In genomic region chr17:35086931-35087573, GRCh38 we compare ENCODE assay signal across 8 cellular contexts. TPM values are rescaled to one million over a fixed set of nuclear protein-coding genes. Genes with fewer than 3 reads are reported as not detected.
A peak's percentile ranks its signal among the peaks of the same experiment; 100 is the strongest.
DNase-seq lines count a peak whose midpoint lies in the region; ATAC-seq, FAIRE-seq and TF ChIP-seq lines count a peak whose summit lies in the region.

No MANE protein-coding gene starts in this region.

- no peak overlapping the region for H2AFZ ChIP-seq in GM12878 (ENCODE audit: control insufficient read depth, low read depth, low read length)

- DNase-seq in stimulated activated naive CD8-positive, alpha-beta T cell treated with anti-CD3 and anti-CD28 coated beads, Interleukin-15, Interleukin-2, amounts not matched to agents 100 U/mL and 50 U/mL, for 24 hours: no peak
- DNase-seq in GM12878 (ENCODE audit: low read depth, low spot score) (no peak), medulla oblongata (ENCODE audit: extremely low spot score) (peak; percentile 44), NCI-H1048 (lab: John Stamatoyannopoulos, UW) (no peak), GF-D8 (lab: John Stamatoyannopoulos, UW) (no peak)

- peaks cover 66% of the 10 kb centered on the region for H3K79me2 ChIP-seq in GM12878 (ENCODE audit: control insufficient read depth, insufficient read depth, low read length)

- no peaks in the 10 kb centered on the region for H4K20me1 ChIP-seq in GM12878 (ENCODE audit: control insufficient read depth, insufficient read depth)

- BruUV-seq in GM12878 (replicated peaks; lab: Mats Ljungman, UMichigan): no TSS peak

- no peak for ATAC-seq in stimulated activated naive CD8-positive, alpha-beta T cell treated with anti-CD3 and anti-CD28 coated beads, Interleukin-15, Interleukin-2, amounts not matched to agents 100 U/mL and 50 U/mL, for 24 hours
- 0 out of 3 replicates have a peak, but pooled peaks have one; percentile 2 for ATAC-seq in GM12878
- no peak for ATAC-seq in GM19452 (IDR thresholded peaks at IDR 0.05; ENCODE audit: unreplicated experiment)
- ATAC-seq in GM19351 (IDR thresholded peaks at IDR 0.05; ENCODE audit: unreplicated experiment): no peak

- no peak for FAIRE-seq in GM12878 (lab: Jason Lieb, UNC)

- no peaks in the 10 kb centered on the region; a peak in 1 of 4 replicates for H3K36me3 ChIP-seq in GM12878 (ENCODE audit: control insufficient read depth in 2 of 2, insufficient read depth in 2 of 2, low read length in 1 of 2)

- TF ChIP-seq CTCF in GM12878 (IDR thresholded peaks at IDR 0.05 in 2 of 3, conservative IDR thresholded peaks at IDR 0.05 in 1 of 3; ENCODE audit: control insufficient read depth in 2 of 3, extremely low read depth in 1 of 3, insufficient read depth in 1 of 3, low read depth in 3 of 3, low read length in 3 of 3): no peak

- TF ChIP-seq EP300 in GM12878 (IDR thresholded peaks at IDR 0.05; ENCODE audit: borderline replicate concordance in 1 of 2, control insufficient read depth in 1 of 2, low read depth in 2 of 2, low read length in 2 of 2): no peak

- H3K9ac ChIP-seq in GM12878 (ENCODE audit: control insufficient read depth, insufficient read depth, low read length): peak overlapping the region; percentile 95

- peak overlapping the region; percentile 90 for H3K4me3 Mint-ChIP-seq in stimulated activated naive CD8-positive, alpha-beta T cell treated with anti-CD3 and anti-CD28 coated beads, Interleukin-15, Interleukin-2, amounts not matched to agents 100 ng/mL and 50 ng/mL, for 24 hours

- POLR2A ChIA-PET in GM12878 (lab: Charles Lee): interaction anchor here (0.7 to 5.0 kb wide), 8 partner anchors 11 to 460 kb away, joined by 3 to 115 read pairs (median 6); partner anchors contain the start of genes CCT6B, RFFL and ZNF830

- H3K36me3 Mint-ChIP-seq in stimulated activated naive CD8-positive, alpha-beta T cell treated with anti-CD3 and anti-CD28 coated beads, Interleukin-15, Interleukin-2, amounts not matched to agents 100 ng/mL and 50 ng/mL, for 24 hours (ENCODE audit: low read depth): no peaks in the 10 kb centered on the region

- TF ChIP-seq RAD21 in GM12878 (IDR thresholded peaks at IDR 0.05; ENCODE audit: insufficient read depth, low read depth, low read length): no peak

- WGBS in GM12878 (ENCODE audit: insufficient coverage, insufficient replicate concordance, low lambda C conversion rate, missing lambda C conversion rate): 51% methylated on average over 8 of the region's 8 CpGs

- H3K4me1 Mint-ChIP-seq in stimulated activated naive CD8-positive, alpha-beta T cell treated with anti-CD3 and anti-CD28 coated beads, Interleukin-15, Interleukin-2, amounts not matched to agents 100 ng/mL and 50 ng/mL, for 24 hours (ENCODE audit: low read depth): peaks cover 84% of the 10 kb centered on the region

- TF ChIP-seq POLR2A in GM12878 (IDR thresholded peaks at IDR 0.05; ENCODE audit: low read depth, low read length): no peak

- H3K4me3 ChIP-seq in GM12878: peak overlapping the region; percentile 80

- H3K27ac ChIP-seq in GM12878 (ENCODE audit: control insufficient read depth, insufficient read depth): peak overlapping the region; percentile 96

- H3K4me2 ChIP-seq in GM12878 (ENCODE audit: control insufficient read depth, insufficient read depth): peak overlapping the region; percentile 73

- H3K27ac Mint-ChIP-seq in stimulated activated naive CD8-positive, alpha-beta T cell treated with anti-CD3 and anti-CD28 coated beads, Interleukin-15, Interleukin-2, amounts not matched to agents 100 ng/mL and 50 ng/mL, for 24 hours: peak overlapping the region; percentile 89

- CTCF ChIA-PET in GM12878 (lab: Yijun Ruan, JAX): interaction anchor here (0.8 to 3.0 kb wide), 9 partner anchors 9 to 46 kb away, joined by 3 to 23 read pairs (median 7); partner anchors contain the start of gene RFFL

- H3K27me3 ChIP-seq in GM12878 (replicated peaks in 1 of 2; ENCODE audit: control insufficient read depth in 2 of 2, insufficient read depth in 2 of 2, low read length in 1 of 2): no peaks in the 10 kb centered on the region

- RAD21 ChIA-PET in GM12878 (lab: Charles Lee; ENCODE audit: unreplicated experiment): interaction anchor here (1.1 to 17.8 kb wide), 9 partner anchors 19 to 449 kb away, joined by 3 to 452 read pairs (median 6); partner anchors contain the start of gene RFFL

- H3K9me3 Mint-ChIP-seq in stimulated activated naive CD8-positive, alpha-beta T cell treated with anti-CD3 and anti-CD28 coated beads, Interleukin-15, Interleukin-2, amounts not matched to agents 100 ng/mL and 50 ng/mL, for 24 hours: no peaks in the 10 kb centered on the region

- intact Hi-C loops in GM12878 (cut with micrococcal nuclease; ENCODE audit: unreplicated experiment): loop anchor here (5.0 kb wide), 1 partner anchor 105 kb away; the partner anchor contains the start of gene LIG3

- SMC1A ChIA-PET in GM12878 (lab: Charles Lee; ENCODE audit: uncharacterized antibody, unreplicated experiment): interaction anchor here (1.5 to 14.7 kb wide), 5 partner anchors 21 to 64 kb away, joined by 3 to 534 read pairs (median 12); partner anchors contain the start of genes RAD51D and RFFL

- peaks cover 25% of the 10 kb centered on the region for H3K4me1 ChIP-seq in GM12878 (ENCODE audit: control insufficient read depth, insufficient read depth, low read length)

- in situ Hi-C loops in GM12878 (cut with MboI): no loop called here

- H3K9me3 ChIP-seq in GM12878 (replicated peaks; ENCODE audit: control insufficient read depth, insufficient read depth, low read length): no peaks in the 10 kb centered on the region

- H3K27me3 Mint-ChIP-seq in stimulated activated naive CD8-positive, alpha-beta T cell treated with anti-CD3 and anti-CD28 coated beads, Interleukin-15, Interleukin-2, amounts not matched to agents 100 ng/mL and 50 ng/mL, for 24 hours: no peaks in the 10 kb centered on the region

RNA-seq across cellular contexts. Expression of gene RFFL, which starts 23.5 kb away (rescaled TPM):
- 56.2 and 57.8 TPM in 2 replicates for total RNA-seq in GM12878 (2013; cell fraction: nucleolus; rRNA removed)
- total RNA-seq in GM12878 (2014; rRNA removed) (28.6 and 31.4 TPM in 2 replicates), GM12878 (2014; rRNA removed; fragmentation: Illumina TruSeq; extraction: Trizol) (25.4 and 26.1 TPM in 2 replicates), GM12878 (2021) (37.4 and 38.3 TPM in 2 replicates)
- 10.9 TPM for polyA plus RNA-seq in GM12878 (2011; ENCODE audit: low read depth)
- polyA plus RNA-seq in GM12878 (2011; rRNA removed) (51.1 and 56.1 TPM in 2 replicates), GM12878 (2014; fragmentation: Illumina TruSeq; extraction: Trizol) (25.3 and 27.0 TPM in 2 replicates), GM12878 (2014; fragmentation: Nextera tagmentation; extraction: Ambion mirVana) (1 to 10 TPM; 4.7 to 6.7 TPM), GM12878 (2014; rRNA removed) (24.5 and 26.4 TPM in 2 replicates), GM12878 (2016; fragmentation: Nextera tagmentation; extraction: Ambion mirVana) (10 to 100 TPM; 26.7 to 31.0 TPM)
- polyA plus RNA-seq in GM12878 (2011; cell fraction: cytosol; rRNA removed): 50.7 and 60.3 TPM in 2 replicates
- polyA plus RNA-seq in GM12878 (2011; cell fraction: nucleus; rRNA removed): 27.8 and 28.7 TPM in 2 replicates
- 18.2 and 21.3 TPM in 2 replicates for polyA plus RNA-seq in GM12878 (2012)
- 133 and 190 TPM in 2 replicates for polyA minus RNA-seq in GM12878 (2011; rRNA and poly(A)+ RNA removed)
- polyA minus RNA-seq in GM12878 (2011; cell fraction: cytosol; rRNA and poly(A)+ RNA removed): 39.5 and 49.2 TPM in 2 replicates
- 14.4 and 21.6 TPM in 2 replicates for polyA minus RNA-seq in GM12878 (2011; cell fraction: nucleus; rRNA and poly(A)+ RNA removed)

RNA-seq across cellular contexts. Expression of gene RAD51D, which starts 32.6 kb away (rescaled TPM):
- total RNA-seq in GM12878 (2013; cell fraction: nucleolus; rRNA removed): 37.0 and 41.3 TPM in 2 replicates
- total RNA-seq in GM12878 (2014; rRNA removed): 12.0 and 12.3 TPM in 2 replicates
- 10.0 and 11.5 TPM in 2 replicates for total RNA-seq in GM12878 (2014; rRNA removed; fragmentation: Illumina TruSeq; extraction: Trizol)
- 22.1 and 26.0 TPM in 2 replicates for total RNA-seq in GM12878 (2021)
- 4.8 TPM for polyA plus RNA-seq in GM12878 (2011; ENCODE audit: low read depth)
- 13.0 and 14.7 TPM in 2 replicates for polyA plus RNA-seq in GM12878 (2011; rRNA removed)
- polyA plus RNA-seq in GM12878 (2011; cell fraction: cytosol; rRNA removed): 14.6 and 17.3 TPM in 2 replicates
- polyA plus RNA-seq in GM12878 (2011; cell fraction: nucleus; rRNA removed): 15.6 and 19.8 TPM in 2 replicates
- polyA plus RNA-seq in GM12878 (2012): 8.8 and 8.9 TPM in 2 replicates
- polyA plus RNA-seq in GM12878 (2014; fragmentation: Illumina TruSeq; extraction: Trizol): 7.0 and 11.8 TPM in 2 replicates
- 1 to 10 TPM; 2.6 to 4.9 TPM for polyA plus RNA-seq in GM12878 (2014; fragmentation: Nextera tagmentation; extraction: Ambion mirVana)
- 16.7 and 21.2 TPM in 2 replicates for polyA plus RNA-seq in GM12878 (2014; rRNA removed)
- 10 to 100 TPM; 24.2 to 29.3 TPM for polyA plus RNA-seq in GM12878 (2016; fragmentation: Nextera tagmentation; extraction: Ambion mirVana)
- 13.0 and 22.6 TPM in 2 replicates for polyA minus RNA-seq in GM12878 (2011; rRNA and poly(A)+ RNA removed)
- polyA minus RNA-seq in GM12878 (2011; cell fraction: cytosol; rRNA and poly(A)+ RNA removed): 4.2 and 4.8 TPM in 2 replicates
- 9.3 and 21.4 TPM in 2 replicates for polyA minus RNA-seq in GM12878 (2011; cell fraction: nucleus; rRNA and poly(A)+ RNA removed)

RNA-seq across cellular contexts. Expression of gene FNDC8, which starts 34.4 kb away (rescaled TPM):
- total RNA-seq in GM12878 (2013; cell fraction: nucleolus; rRNA removed): not detected in 2 replicates
- 0.11 TPM in 1 of 2 replicates, not detected in the other for total RNA-seq in GM12878 (2014; rRNA removed)
- not detected in 2 replicates for total RNA-seq in GM12878 (2014; rRNA removed; fragmentation: Illumina TruSeq; extraction: Trizol)
- 0.15 TPM in 1 of 2 replicates, not detected in the other for total RNA-seq in GM12878 (2021)
- polyA plus RNA-seq in GM12878 (2011; ENCODE audit: low read depth): not detected
- not detected in 2 replicates for polyA plus RNA-seq in GM12878 (2011; rRNA removed)
- polyA plus RNA-seq in GM12878 (2011; cell fraction: cytosol; rRNA removed): 0.06 TPM in 1 of 2 replicates, not detected in the other
- not detected in 2 replicates for polyA plus RNA-seq in GM12878 (2011; cell fraction: nucleus; rRNA removed)
- 0.27 TPM in 1 of 2 replicates, not detected in the other for polyA plus RNA-seq in GM12878 (2012)
- not detected in 2 replicates for polyA plus RNA-seq in GM12878 (2014; fragmentation: Illumina TruSeq; extraction: Trizol)
- under 1 TPM in 1 of 2 experiments, not detected in 1; 0.06 TPM for polyA plus RNA-seq in GM12878 (2014; fragmentation: Nextera tagmentation; extraction: Ambion mirVana)
- 0.09 TPM in 1 of 2 replicates, not detected in the other for polyA plus RNA-seq in GM12878 (2014; rRNA removed)
- not detected for polyA plus RNA-seq in GM12878 (2016; fragmentation: Nextera tagmentation; extraction: Ambion mirVana)
- not detected in 2 replicates for polyA minus RNA-seq in GM12878 (2011; rRNA and poly(A)+ RNA removed)
- not detected in 2 replicates for polyA minus RNA-seq in GM12878 (2011; cell fraction: cytosol; rRNA and poly(A)+ RNA removed)
- not detected in 2 replicates for polyA minus RNA-seq in GM12878 (2011; cell fraction: nucleus; rRNA and poly(A)+ RNA removed)

RNA-seq across cellular contexts. Expression of gene NLE1, which starts 55.1 kb away (rescaled TPM):
- total RNA-seq in GM12878 (2013; cell fraction: nucleolus; rRNA removed): 32.2 and 38.7 TPM in 2 replicates
- total RNA-seq in GM12878 (2014; rRNA removed): 30.6 and 33.0 TPM in 2 replicates
- 17.9 and 18.3 TPM in 2 replicates for total RNA-seq in GM12878 (2014; rRNA removed; fragmentation: Illumina TruSeq; extraction: Trizol)
- total RNA-seq in GM12878 (2021): 33.5 and 39.1 TPM in 2 replicates
- 6.2 TPM for polyA plus RNA-seq in GM12878 (2011; ENCODE audit: low read depth)
- 9.8 and 17.3 TPM in 2 replicates for polyA plus RNA-seq in GM12878 (2011; rRNA removed)
- polyA plus RNA-seq in GM12878 (2011; cell fraction: cytosol; rRNA removed): 28.5 and 41.6 TPM in 2 replicates
- polyA plus RNA-seq in GM12878 (2011; cell fraction: nucleus; rRNA removed): 44.7 and 56.2 TPM in 2 replicates
- polyA plus RNA-seq in GM12878 (2012): 14.8 and 16.9 TPM in 2 replicates
- polyA plus RNA-seq in GM12878 (2014; fragmentation: Illumina TruSeq; extraction: Trizol): 8.0 and 13.6 TPM in 2 replicates
- polyA plus RNA-seq in GM12878 (2014; fragmentation: Nextera tagmentation; extraction: Ambion mirVana): 1 to 10 TPM; 2.4 to 5.5 TPM
- polyA plus RNA-seq in GM12878 (2014; rRNA removed): 27.2 and 33.3 TPM in 2 replicates
- polyA plus RNA-seq in GM12878 (2016; fragmentation: Nextera tagmentation; extraction: Ambion mirVana): 10 to 100 TPM; 17.2 to 17.9 TPM
- 24.7 and 36.7 TPM in 2 replicates for polyA minus RNA-seq in GM12878 (2011; rRNA and poly(A)+ RNA removed)
- 5.9 and 6.2 TPM in 2 replicates for polyA minus RNA-seq in GM12878 (2011; cell fraction: cytosol; rRNA and poly(A)+ RNA removed)
- polyA minus RNA-seq in GM12878 (2011; cell fraction: nucleus; rRNA and poly(A)+ RNA removed): 18.6 and 28.9 TPM in 2 replicates
